8 cellular contexts compared by ENCODE assay signal in the genomic region with DNA sequence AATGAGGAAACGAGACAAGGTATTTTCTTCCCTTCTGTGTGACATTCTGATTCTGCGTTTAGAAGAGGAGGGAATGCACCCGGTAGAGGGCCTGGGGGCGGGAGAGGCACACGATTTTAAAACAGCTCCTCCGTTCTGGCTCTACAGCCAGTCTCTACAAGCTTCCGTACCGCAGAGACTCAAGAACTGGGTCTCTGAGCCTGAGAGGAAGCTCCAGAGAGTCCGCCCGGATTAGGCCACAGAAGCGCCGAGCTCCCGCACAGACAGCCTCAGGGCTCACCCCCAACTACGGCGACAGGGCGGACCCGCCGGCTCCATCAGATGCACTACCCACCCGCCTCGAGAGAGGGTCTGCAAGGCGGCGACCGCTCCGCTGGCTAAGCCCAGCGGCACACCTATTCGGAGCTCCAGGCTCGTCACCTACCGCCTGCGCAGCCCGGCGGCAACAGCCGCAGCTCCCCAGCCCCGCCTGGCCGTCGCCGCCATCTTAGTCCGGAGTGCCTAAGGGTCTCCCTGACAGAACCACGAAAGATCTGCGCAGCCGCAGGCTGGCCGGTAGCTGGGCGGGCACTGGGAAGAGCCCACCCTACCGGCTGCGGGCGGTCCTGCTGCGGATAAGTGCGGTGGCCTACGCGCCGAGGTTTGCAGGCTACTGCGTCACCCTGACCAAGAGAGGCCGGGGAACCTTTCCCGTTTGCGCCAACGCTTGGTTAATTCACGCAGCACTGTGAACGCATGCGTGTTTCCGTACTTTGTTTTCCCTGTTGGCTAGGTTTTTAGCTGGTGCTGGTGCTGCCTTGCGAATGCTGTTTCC. TPM values are rescaled to one million over a fixed set of nuclear protein-coding genes. Genes with fewer than 3 reads are reported as not detected.
DNase-seq lines count a peak whose midpoint lies in the region; ATAC-seq and TF ChIP-seq lines count a peak whose summit lies in the region.

A gene (minus strand): TSS at position 499 of the 814 bp plus-strand sequence. CDS start 13 bp downstream, at position 486.

- peak within 1 kb of the TSS; percentile 82 for H3K4me3 ChIP-seq in OCI-LY3 (ENCODE audit: low read length)

- H3K4me3 Mint-ChIP-seq in endothelial cell (ENCODE audit: unreplicated experiment), result peak within 1 kb of the TSS; percentile 96

- peaks cover 15% of the 10 kb centered on the region for H3K4me1 Mint-ChIP-seq in endothelial cell (ENCODE audit: unreplicated experiment)

- H3K9me3 Mint-ChIP-seq in endothelial cell (ENCODE audit: unreplicated experiment), result no peaks in the 10 kb centered on the region

- peak within 1 kb of the TSS; percentile 77 for H3K4me2 ChIP-seq in OCI-LY3 (ENCODE audit: low read length)

- no peaks in the 10 kb centered on the region for H3K27me3 ChIP-seq in OCI-LY3 (ENCODE audit: low read depth, low read length)

- H4K20me1 ChIP-seq in OCI-LY3 (ENCODE audit: insufficient read depth, low read length), result no peaks in the 10 kb centered on the region

- H3K79me2 ChIP-seq in OCI-LY3 (ENCODE audit: low read length), result peaks cover 9% of the 10 kb centered on the region; the same call in 1 of the 2 replicates

- DNase-seq in DMS 273 treated with DMSO at 0.1 percent for 48 hours (lab: John Stamatoyannopoulos, UW) (peak; percentile 84), HuH-7 (ENCODE audit: low spot score) (peak; percentile 97), endothelial cell (ENCODE audit: low spot score) (peak; percentile 95), middle frontal gyrus (ENCODE audit: extremely low spot score, low spot score) (peak; percentile 86)
- peak; percentile 94 for DNase-seq in activated CD8-positive, alpha-beta memory T cell treated with anti-CD3 and anti-CD28 coated beads, Interleukin-2, amount 50 U/mL, for 48 hours
- DNase-seq in stimulated activated CD8-positive, alpha-beta memory T cell treated with anti-CD3 and anti-CD28 coated beads, Interleukin-2, amount 100 ng/mL, for 48 hours (ENCODE audit: low read depth in 2 of 2), result peak; percentile 88 to 90

- peaks cover 13% of the 10 kb centered on the region for H3K27me3 Mint-ChIP-seq in endothelial cell (ENCODE audit: unreplicated experiment)

- H3K36me3 Mint-ChIP-seq in endothelial cell (ENCODE audit: low read depth, unreplicated experiment), result peaks cover 21% of the 10 kb centered on the region

- no peaks in the 10 kb centered on the region for H3K36me3 ChIP-seq in OCI-LY3 (replicated peaks; ENCODE audit: low read depth, low read length)

- peak within 1 kb of the TSS; percentile 73 for H2AFZ ChIP-seq in OCI-LY3 (ENCODE audit: low read depth, low read length)

- ATAC-seq in GM21515 (IDR thresholded peaks at IDR 0.05; ENCODE audit: unreplicated experiment), result peak; percentile 97

- no peaks in the 10 kb centered on the region for H3K9me3 ChIP-seq in OCI-LY3 (ENCODE audit: insufficient read depth, low read length)

- H3K27ac ChIP-seq in OCI-LY3 (ENCODE audit: low read length), result peak within 1 kb of the TSS; percentile 66

- H3K27ac Mint-ChIP-seq in endothelial cell (ENCODE audit: unreplicated experiment), result peak within 1 kb of the TSS; percentile 99

- TF ChIP-seq CTCF in OCI-LY3 (IDR thresholded peaks at IDR 0.05; ENCODE audit: low read depth, low read length) (peak; percentile 38), endothelial cell (IDR thresholded peaks at IDR 0.05; ENCODE audit: unreplicated experiment) (peak; percentile 67)

- peak within 1 kb of the TSS; percentile 72 for H3K9ac ChIP-seq in OCI-LY3 (ENCODE audit: low read length)

- peaks cover 17% of the 10 kb centered on the region for H3K4me1 ChIP-seq in OCI-LY3 (ENCODE audit: low read length)

RNA-seq across cellular contexts. Expression of the gene that starts here (rescaled TPM):
- total RNA-seq in endothelial cell (ENCODE audit: unreplicated experiment), result 50.7 TPM

Comparison
In these comparisons a context has a peak if more than half of its experiments do, and no peak if none do; other contexts are left out.
1. Peak in every context shown above with its lines: DNase-seq, ATAC-seq, H3K4me3 ChIP-seq and H3K27ac ChIP-seq.